Comparison of ENCODE assay signal across 20 cellular contexts in genomic region chr11:68258363-68258765, GRCh38.
"Had no signal": no experiment of that assay in that cellular context is flagged by ENCODE, and none has a peak within 500 bp of the region (broad histone marks: within the 10 kb centered on the region; RNA-seq: fewer than 3 reads in every experiment).

No MANE protein-coding gene starts in this region.

- H3K9me3 Mint-ChIP-seq: activated CD4-positive, alpha-beta memory T cell treated with anti-CD3 and anti-CD28 coated beads, Interleukin-2, amount 10 ng/mL, durations not matched to agents 7 days and 5 days; activated naive CD8-positive, alpha-beta T cell treated with anti-CD3 and anti-CD28 coated beads, Interleukin-2, amount 10 ng/mL, durations not matched to agents 7 days and 5 days; natural killer cell had no signal

- H3K4me3 ChIP-seq: right atrium auricular region, skin epidermis, upper lobe of right lung had no signal

- H3K27me3 Mint-ChIP-seq: activated CD4-positive, alpha-beta memory T cell treated with anti-CD3 and anti-CD28 coated beads, Interleukin-2, amount 10 ng/mL, durations not matched to agents 7 days and 5 days; activated naive CD8-positive, alpha-beta T cell treated with anti-CD3 and anti-CD28 coated beads, Interleukin-2, amount 10 ng/mL, durations not matched to agents 7 days and 5 days had no signal

- DNase-seq: activated CD4-positive, alpha-beta memory T cell treated with anti-CD3 and anti-CD28 coated beads, Interleukin-2, amount 10 ng/mL, durations not matched to agents 7 days and 5 days; activated gamma-delta T cell treated with Interleukin-2 at 50 U/mL for 16 hours; activated naive CD8-positive, alpha-beta T cell treated with anti-CD3 and anti-CD28 coated beads, Interleukin-2, amount 10 ng/mL, durations not matched to agents 7 days and 5 days; activated T-cell treated with anti-CD3 and anti-CD28 coated beads, Interleukin-2, amount 50 U/mL, for 48 hours; anterior cingulate cortex; cerebellar nuclear complex; gastrocnemius medialis; heart right ventricle; left colon; mammary epithelial cell; natural killer cell; posterior cingulate gyrus; stimulated activated CD4-positive, alpha-beta T cell treated with anti-CD3 and anti-CD28 coated beads, Interleukin-15, amount 100 ng/mL, for 24 hours; stimulated activated CD4-positive, alpha-beta T cell treated with anti-CD3 and anti-CD28 coated beads, Interleukin-4, amount 100 ng/mL, for 1 hour; stimulated activated naive CD8-positive, alpha-beta T cell treated with anti-CD3 and anti-CD28 coated beads, Interleukin-15, Interleukin-2, amounts not matched to agents 100 U/mL and 50 U/mL, for 24 hours; upper lobe of right lung had no signal

- H3K9me3 ChIP-seq: gastrocnemius medialis, heart right ventricle, right atrium auricular region, upper lobe of right lung had no signal

- H3K36me3 Mint-ChIP-seq: natural killer cell had no signal

- H3K27ac Mint-ChIP-seq: activated CD4-positive, alpha-beta memory T cell treated with anti-CD3 and anti-CD28 coated beads, Interleukin-2, amount 10 ng/mL, durations not matched to agents 7 days and 5 days; activated naive CD8-positive, alpha-beta T cell treated with anti-CD3 and anti-CD28 coated beads, Interleukin-2, amount 10 ng/mL, durations not matched to agents 7 days and 5 days; natural killer cell had no signal

- H3K27ac ChIP-seq: epithelial cell of prostate, gastrocnemius medialis, right atrium auricular region, SK-N-MC, upper lobe of right lung had no signal

- H3K27me3 ChIP-seq: gastrocnemius medialis, heart right ventricle, right atrium auricular region, upper lobe of right lung had no signal

- H3K4me3 Mint-ChIP-seq: activated CD4-positive, alpha-beta memory T cell treated with anti-CD3 and anti-CD28 coated beads, Interleukin-2, amount 10 ng/mL, durations not matched to agents 7 days and 5 days; activated naive CD8-positive, alpha-beta T cell treated with anti-CD3 and anti-CD28 coated beads, Interleukin-2, amount 10 ng/mL, durations not matched to agents 7 days and 5 days; natural killer cell had no signal

- ATAC-seq: stimulated activated naive CD8-positive, alpha-beta T cell treated with anti-CD3 and anti-CD28 coated beads, Interleukin-15, Interleukin-2, amounts not matched to agents 100 U/mL and 50 U/mL, for 24 hours had no signal
